1 cellular context compared by ENCODE assay signal in the genomic region with DNA sequence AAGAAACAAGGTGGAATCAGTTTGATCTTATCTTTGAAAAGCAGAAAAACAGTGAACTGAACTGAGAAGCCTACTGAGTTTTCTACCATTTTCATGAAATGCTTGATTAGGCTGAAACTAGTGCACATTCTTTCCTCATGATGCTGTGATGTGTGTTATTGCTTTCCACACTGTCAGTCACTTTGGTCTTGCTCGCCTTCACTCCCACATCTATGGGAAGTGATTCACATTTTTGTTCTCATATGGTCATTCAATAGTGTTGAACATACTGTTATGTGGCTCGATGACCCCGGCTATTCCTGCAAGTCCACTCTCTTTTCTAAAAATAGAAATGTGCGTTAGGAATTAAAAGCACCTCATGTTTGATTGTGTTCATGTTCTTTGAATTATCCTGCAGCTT.
TF ChIP-seq lines count a peak whose summit lies in the region.

No MANE protein-coding gene starts in this region.

TF ChIP-seq in SK-N-SH, 30 proteins besides CTCF, POLR2A, EP300 and RAD21 (continued from another document):
- no peak for TF ChIP-seq TEAD4 (IDR thresholded peaks at IDR 0.05; ENCODE audit: borderline replicate concordance, insufficient read depth)
- TF ChIP-seq TCF12 (IDR thresholded peaks at IDR 0.05) = peak; percentile 34; the same call in 1 of the 2 replicates
- no peak for TF ChIP-seq YY1 (IDR thresholded peaks at IDR 0.05; ENCODE audit: low read depth)
- no peak for TF ChIP-seq CHD2 (IDR thresholded peaks at IDR 0.05; ENCODE audit: low read length, partially characterized antibody)
- TF ChIP-seq EZH2phosphoT487 (IDR thresholded peaks at IDR 0.05; ENCODE audit: borderline replicate concordance, low read depth) = no peak
- TF ChIP-seq, protein P1, sequence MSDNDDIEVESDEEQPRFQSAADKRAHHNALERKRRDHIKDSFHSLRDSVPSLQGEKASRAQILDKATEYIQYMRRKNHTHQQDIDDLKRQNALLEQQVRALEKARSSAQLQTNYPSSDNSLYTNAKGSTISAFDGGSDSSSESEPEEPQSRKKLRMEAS (IDR thresholded peaks at IDR 0.05; ENCODE audit: low read depth) = no peak
- TF ChIP-seq FOXJ3 (CRISPR knock-in tag; IDR thresholded peaks at IDR 0.05) = no peak
- no peak for TF ChIP-seq POLR2AphosphoS5 (IDR thresholded peaks at IDR 0.05; ENCODE audit: low read depth, low read length)
- TF ChIP-seq FOSL2 (IDR thresholded peaks at IDR 0.05; ENCODE audit: borderline replicate concordance, low read depth) = no peak
- TF ChIP-seq MEF2A (IDR thresholded peaks at IDR 0.05; ENCODE audit: borderline replicate concordance, low read depth) = no peak
- TF ChIP-seq, protein P2, sequence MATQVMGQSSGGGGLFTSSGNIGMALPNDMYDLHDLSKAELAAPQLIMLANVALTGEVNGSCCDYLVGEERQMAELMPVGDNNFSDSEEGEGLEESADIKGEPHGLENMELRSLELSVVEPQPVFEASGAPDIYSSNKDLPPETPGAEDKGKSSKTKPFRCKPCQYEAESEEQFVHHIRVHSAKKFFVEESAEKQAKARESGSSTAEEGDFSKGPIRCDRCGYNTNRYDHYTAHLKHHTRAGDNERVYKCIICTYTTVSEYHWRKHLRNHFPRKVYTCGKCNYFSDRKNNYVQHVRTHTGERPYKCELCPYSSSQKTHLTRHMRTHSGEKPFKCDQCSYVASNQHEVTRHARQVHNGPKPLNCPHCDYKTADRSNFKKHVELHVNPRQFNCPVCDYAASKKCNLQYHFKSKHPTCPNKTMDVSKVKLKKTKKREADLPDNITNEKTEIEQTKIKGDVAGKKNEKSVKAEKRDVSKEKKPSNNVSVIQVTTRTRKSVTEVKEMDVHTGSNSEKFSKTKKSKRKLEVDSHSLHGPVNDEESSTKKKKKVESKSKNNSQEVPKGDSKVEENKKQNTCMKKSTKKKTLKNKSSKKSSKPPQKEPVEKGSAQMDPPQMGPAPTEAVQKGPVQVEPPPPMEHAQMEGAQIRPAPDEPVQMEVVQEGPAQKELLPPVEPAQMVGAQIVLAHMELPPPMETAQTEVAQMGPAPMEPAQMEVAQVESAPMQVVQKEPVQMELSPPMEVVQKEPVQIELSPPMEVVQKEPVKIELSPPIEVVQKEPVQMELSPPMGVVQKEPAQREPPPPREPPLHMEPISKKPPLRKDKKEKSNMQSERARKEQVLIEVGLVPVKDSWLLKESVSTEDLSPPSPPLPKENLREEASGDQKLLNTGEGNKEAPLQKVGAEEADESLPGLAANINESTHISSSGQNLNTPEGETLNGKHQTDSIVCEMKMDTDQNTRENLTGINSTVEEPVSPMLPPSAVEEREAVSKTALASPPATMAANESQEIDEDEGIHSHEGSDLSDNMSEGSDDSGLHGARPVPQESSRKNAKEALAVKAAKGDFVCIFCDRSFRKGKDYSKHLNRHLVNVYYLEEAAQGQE (IDR thresholded peaks at IDR 0.05; ENCODE audit: low read depth, low read length) = no peak
- TF ChIP-seq, protein P3, sequence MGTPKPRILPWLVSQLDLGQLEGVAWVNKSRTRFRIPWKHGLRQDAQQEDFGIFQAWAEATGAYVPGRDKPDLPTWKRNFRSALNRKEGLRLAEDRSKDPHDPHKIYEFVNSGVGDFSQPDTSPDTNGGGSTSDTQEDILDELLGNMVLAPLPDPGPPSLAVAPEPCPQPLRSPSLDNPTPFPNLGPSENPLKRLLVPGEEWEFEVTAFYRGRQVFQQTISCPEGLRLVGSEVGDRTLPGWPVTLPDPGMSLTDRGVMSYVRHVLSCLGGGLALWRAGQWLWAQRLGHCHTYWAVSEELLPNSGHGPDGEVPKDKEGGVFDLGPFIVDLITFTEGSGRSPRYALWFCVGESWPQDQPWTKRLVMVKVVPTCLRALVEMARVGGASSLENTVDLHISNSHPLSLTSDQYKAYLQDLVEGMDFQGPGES (IDR thresholded peaks at IDR 0.05; ENCODE audit: low read depth, low read length) = no peak
- TF ChIP-seq, protein P4, sequence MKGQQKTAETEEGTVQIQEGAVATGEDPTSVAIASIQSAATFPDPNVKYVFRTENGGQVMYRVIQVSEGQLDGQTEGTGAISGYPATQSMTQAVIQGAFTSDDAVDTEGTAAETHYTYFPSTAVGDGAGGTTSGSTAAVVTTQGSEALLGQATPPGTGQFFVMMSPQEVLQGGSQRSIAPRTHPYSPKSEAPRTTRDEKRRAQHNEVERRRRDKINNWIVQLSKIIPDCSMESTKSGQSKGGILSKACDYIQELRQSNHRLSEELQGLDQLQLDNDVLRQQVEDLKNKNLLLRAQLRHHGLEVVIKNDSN (IDR thresholded peaks at IDR 0.05; ENCODE audit: borderline replicate concordance, low read depth) = no peak
- TF ChIP-seq GABPA (IDR thresholded peaks at IDR 0.05; ENCODE audit: low read depth) = no peak
- no peak for TF ChIP-seq NFIC (IDR thresholded peaks at IDR 0.05; ENCODE audit: borderline replicate concordance)
- TF ChIP-seq SMC3 (IDR thresholded peaks at IDR 0.05; ENCODE audit: low read depth, low read length) = no peak
- no peak for TF ChIP-seq MXI1 (IDR thresholded peaks at IDR 0.05; ENCODE audit: low read depth, low read length)
- TF ChIP-seq FOXM1 (IDR thresholded peaks at IDR 0.05; ENCODE audit: low read depth) = no peak
- TF ChIP-seq, protein P5, sequence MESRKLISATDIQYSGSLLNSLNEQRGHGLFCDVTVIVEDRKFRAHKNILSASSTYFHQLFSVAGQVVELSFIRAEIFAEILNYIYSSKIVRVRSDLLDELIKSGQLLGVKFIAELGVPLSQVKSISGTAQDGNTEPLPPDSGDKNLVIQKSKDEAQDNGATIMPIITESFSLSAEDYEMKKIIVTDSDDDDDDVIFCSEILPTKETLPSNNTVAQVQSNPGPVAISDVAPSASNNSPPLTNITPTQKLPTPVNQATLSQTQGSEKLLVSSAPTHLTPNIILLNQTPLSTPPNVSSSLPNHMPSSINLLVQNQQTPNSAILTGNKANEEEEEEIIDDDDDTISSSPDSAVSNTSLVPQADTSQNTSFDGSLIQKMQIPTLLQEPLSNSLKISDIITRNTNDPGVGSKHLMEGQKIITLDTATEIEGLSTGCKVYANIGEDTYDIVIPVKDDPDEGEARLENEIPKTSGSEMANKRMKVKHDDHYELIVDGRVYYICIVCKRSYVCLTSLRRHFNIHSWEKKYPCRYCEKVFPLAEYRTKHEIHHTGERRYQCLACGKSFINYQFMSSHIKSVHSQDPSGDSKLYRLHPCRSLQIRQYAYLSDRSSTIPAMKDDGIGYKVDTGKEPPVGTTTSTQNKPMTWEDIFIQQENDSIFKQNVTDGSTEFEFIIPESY (IDR thresholded peaks at IDR 0.05; ENCODE audit: borderline replicate concordance, low read depth) = no peak
- TF ChIP-seq RXRA (IDR thresholded peaks at IDR 0.05; ENCODE audit: borderline replicate concordance, low read depth) = 0 out of 2 replicates have a peak, but pooled peaks have one; percentile 22
- TF ChIP-seq RCOR1 (IDR thresholded peaks at IDR 0.05; ENCODE audit: low read length) = no peak
- TF ChIP-seq, protein P6, sequence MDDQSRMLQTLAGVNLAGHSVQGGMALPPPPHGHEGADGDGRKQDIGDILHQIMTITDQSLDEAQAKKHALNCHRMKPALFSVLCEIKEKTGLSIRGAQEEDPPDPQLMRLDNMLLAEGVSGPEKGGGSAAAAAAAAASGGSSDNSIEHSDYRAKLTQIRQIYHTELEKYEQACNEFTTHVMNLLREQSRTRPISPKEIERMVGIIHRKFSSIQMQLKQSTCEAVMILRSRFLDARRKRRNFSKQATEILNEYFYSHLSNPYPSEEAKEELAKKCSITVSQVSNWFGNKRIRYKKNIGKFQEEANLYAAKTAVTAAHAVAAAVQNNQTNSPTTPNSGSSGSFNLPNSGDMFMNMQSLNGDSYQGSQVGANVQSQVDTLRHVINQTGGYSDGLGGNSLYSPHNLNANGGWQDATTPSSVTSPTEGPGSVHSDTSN (IDR thresholded peaks at IDR 0.05) = peak; percentile 68
